ENCODE assay signal across 12 cellular contexts in genomic region chr3:178257491-178257890, GRCh38.
DNase-seq lines count a peak whose midpoint lies in the region; FAIRE-seq and TF ChIP-seq lines count a peak whose summit lies in the region.
"Had no signal": no experiment of that assay in that cellular context is flagged by ENCODE, and none has a peak within 500 bp of the region (broad histone marks: within the 10 kb centered on the region; RNA-seq: fewer than 3 reads in every experiment).

No MANE protein-coding gene starts in this region.

- peak; percentile 24 for FAIRE-seq in H1 (lab: Jason Lieb, UNC)
- FAIRE-seq: A549, H54 had no signal

- no peak overlapping the region for H3K56ac ChIP-seq in H1 (replicated peaks; ENCODE audit: insufficient read length, low read depth, low read length)

- WGBS in H1 (ENCODE audit: extremely low coverage in 1 of 2, insufficient coverage in 1 of 2, insufficient read length in 1 of 2, insufficient replicate concordance in 2 of 2, low coverage in 1 of 2, low lambda C conversion rate in 2 of 2, missing lambda C conversion rate in 1 of 2), 2 experiments: 90% methylated on average over 4 of the region's 4 CpGs; no CpG with 5 or more reads in 1 of the 2 experiments

- H3K14ac ChIP-seq in H1 (ENCODE audit: insufficient read length): no peak overlapping the region

- H2AK5ac ChIP-seq in H1 (ENCODE audit: low read depth, low read length): no peak overlapping the region

- no peak overlapping the region for H2BK12ac ChIP-seq in H1 (ENCODE audit: low read depth, low read length)

- H3K9ac ChIP-seq in H1 (replicated peaks in 1 of 4; ENCODE audit: extremely low read depth in 1 of 4, low read depth in 3 of 4, low read length in 3 of 4): no peak overlapping the region

- H2BK15ac ChIP-seq in H1 (ENCODE audit: low read length): no peak overlapping the region

- H3K23ac ChIP-seq in H1 (ENCODE audit: insufficient read length): no peak overlapping the region

- no peaks in the 10 kb centered on the region; a peak in 1 of 7 replicates for H3K4me1 ChIP-seq in H1 (replicated peaks in 1 of 4; ENCODE audit: control insufficient read depth in 3 of 4, insufficient read depth in 4 of 4, low read length in 3 of 4)
- H3K4me1 ChIP-seq: A549 had no signal

- H3K79me2 ChIP-seq in H1 (ENCODE audit: control insufficient read depth in 1 of 2, insufficient read depth in 2 of 2, low read length in 2 of 2): no peaks in the 10 kb centered on the region

- no peak for TF ChIP-seq EP300 in H1 (IDR thresholded peaks at IDR 0.05; ENCODE audit: borderline replicate concordance in 1 of 2, low read depth in 2 of 2, low read length in 2 of 2)

- H2BK20ac ChIP-seq in H1 (ENCODE audit: low read length): no peak overlapping the region

- no peaks in the 10 kb centered on the region for H3K27me3 ChIP-seq in H1 (replicated peaks in 1 of 4; ENCODE audit: control insufficient read depth in 3 of 4, extremely low read depth in 1 of 4, insufficient read depth in 3 of 4, low read length in 3 of 4)
- H3K27me3 ChIP-seq: BE2C had no signal

- DNase-seq in NCI-H82 (lab: John Stamatoyannopoulos, UW) (peak; percentile 40), OCI-M1 (lab: John Stamatoyannopoulos, UW) (peak; percentile 30), H1 (ENCODE audit: low read depth in 1 of 2, low spot score in 2 of 2) (no peak), NCI-H748 (lab: John Stamatoyannopoulos, UW; ENCODE audit: unreplicated experiment) (no peak), NCI-H2227 treated with DMSO at 0.1 percent for 48 hours (lab: John Stamatoyannopoulos, UW) (no peak), SKM-1 treated with dmso at 0.1 percent for 144 hours (lab: John Stamatoyannopoulos, UW; ENCODE audit: unreplicated experiment) (no peak)
- DNase-seq: BE2C; CD4-positive, alpha-beta memory T cell had no signal

- H4K8ac ChIP-seq in H1 (ENCODE audit: extremely low read depth, insufficient read depth, low read length): no peak overlapping the region

- no peaks in the 10 kb centered on the region for H3K9me3 ChIP-seq in H1 (ENCODE audit: insufficient read depth in 2 of 2, low read depth in 1 of 2, low read length in 1 of 2)
- H3K9me3 ChIP-seq: A549, BE2C had no signal

- POLR2A ChIA-PET in H1 (lab: Charles Lee; ENCODE audit: partially characterized antibody): no interaction called here

- H3K4me2 ChIP-seq in H1 (ENCODE audit: insufficient read depth in 1 of 2, low read depth in 2 of 2, low read length in 2 of 2): no peak overlapping the region
- H3K4me2 ChIP-seq: A549 had no signal

- TF ChIP-seq CTCF in H1 (IDR thresholded peaks at IDR 0.05; ENCODE audit: control extremely low read depth in 1 of 3, insufficient read depth in 1 of 3, low read depth in 1 of 3, low read length in 3 of 3): no peak

- no peaks in the 10 kb centered on the region for H3K36me3 ChIP-seq in H1 (ENCODE audit: control insufficient read depth in 2 of 4, insufficient read depth in 4 of 4, low read length in 3 of 4)
- H3K36me3 ChIP-seq: BE2C had no signal

- no peak for TF ChIP-seq POLR2A in H1 (IDR thresholded peaks at IDR 0.05; ENCODE audit: control extremely low read depth in 1 of 2, low read depth in 2 of 2, low read length in 2 of 2)

- H4K20me1 ChIP-seq in H1 (replicated peaks in 1 of 2; ENCODE audit: control insufficient read depth in 1 of 2, insufficient read depth in 2 of 2, low read length in 2 of 2): no peaks in the 10 kb centered on the region

- H2AFZ ChIP-seq in H1 (ENCODE audit: low read length): no peak overlapping the region

- no peak overlapping the region for H2BK5ac ChIP-seq in H1 (ENCODE audit: low read depth, low read length)

- H2BK120ac ChIP-seq in H1 (replicated peaks; ENCODE audit: low read depth, low read length): no peak overlapping the region

- H4K91ac ChIP-seq in H1 (replicated peaks; ENCODE audit: insufficient read length, low read length): no peak overlapping the region

- TF ChIP-seq RAD21 in H1 (IDR thresholded peaks at IDR 0.05 in 1 of 2, conservative IDR thresholded peaks at IDR 0.05 in 1 of 2; ENCODE audit: low read depth in 2 of 2, low read length in 2 of 2): no peak

- no peak overlapping the region for H4K5ac ChIP-seq in H1 (ENCODE audit: insufficient read length, low read depth, low read length)

- no peak overlapping the region for H3K4me3 ChIP-seq in H1 (ENCODE audit: extremely low read depth in 1 of 4, insufficient read depth in 2 of 4, low read depth in 3 of 4, low read length in 4 of 4)
- H3K4me3 ChIP-seq: A549 had no signal

- H3K27ac ChIP-seq in H1 (ENCODE audit: low read depth, low read length): no peak overlapping the region
- H3K27ac ChIP-seq: A549, C4-2B, HL-60 had no signal

- no peak overlapping the region for H3K18ac ChIP-seq in H1 (ENCODE audit: extremely low read depth, low read length)

- no peak overlapping the region for H3K4ac ChIP-seq in H1 (replicated peaks; ENCODE audit: insufficient read length, low read depth, low read length)

- H3K79me1 ChIP-seq in H1 (ENCODE audit: low read depth, low read length): no peaks in the 10 kb centered on the region

- CTCF ChIA-PET in H1 (lab: Charles Lee; ENCODE audit: partially characterized antibody): no interaction called here

- H3K23me2 ChIP-seq in H1 (ENCODE audit: low read depth, low read length): no peaks in the 10 kb centered on the region

TF ChIP-seq in H1, 55 proteins besides CTCF, POLR2A, EP300 and RAD21:
- no peak for TF ChIP-seq TAF7 (optimal IDR thresholded peaks at IDR 0.05; ENCODE audit: borderline replicate concordance, low read depth, low read length)
- no peak for TF ChIP-seq BRCA1 (IDR thresholded peaks at IDR 0.05; ENCODE audit: low read depth, low read length)
- no peak for TF ChIP-seq SRF (IDR thresholded peaks at IDR 0.05; ENCODE audit: low read depth, low read length)
- no peak for TF ChIP-seq TAF1 (IDR thresholded peaks at IDR 0.05; ENCODE audit: low read depth, low read length)
- no peak for TF ChIP-seq SIX5 (IDR thresholded peaks at IDR 0.05; ENCODE audit: low read depth, low read length)
- TF ChIP-seq TEAD4 (IDR thresholded peaks at IDR 0.05; ENCODE audit: low read depth, low read length): no peak
- no peak for TF ChIP-seq CTBP2 (IDR thresholded peaks at IDR 0.05; ENCODE audit: borderline replicate concordance, insufficient read depth, insufficient read length, low read length)
- TF ChIP-seq SUZ12 (IDR thresholded peaks at IDR 0.05; ENCODE audit: low read length): no peak
- no peak for TF ChIP-seq KDM4A (IDR thresholded peaks at IDR 0.05; ENCODE audit: low read depth, low read length, severe bottlenecking)
- no peak for TF ChIP-seq ZNF274 (IDR thresholded peaks at IDR 0.05; ENCODE audit: borderline replicate concordance, extremely low read depth, low read length)
- TF ChIP-seq PHF8 (conservative IDR thresholded peaks at IDR 0.05; ENCODE audit: low read depth, low read length): no peak
- no peak for TF ChIP-seq CREB1 (IDR thresholded peaks at IDR 0.05)
- no peak for TF ChIP-seq CHD1 (IDR thresholded peaks at IDR 0.05; ENCODE audit: low read depth, low read length)

Comparison
In these comparisons a context has a peak if more than half of its experiments do, and no peak if none do; other contexts are left out.
1. DNase-seq: peak in NCI-H82 (single experiment) and OCI-M1 (single experiment); none in H1 (0 of 2), NCI-H748 (single experiment), NCI-H2227 treated with DMSO at 0.1 percent for 48 hours (single experiment) and SKM-1 treated with dmso at 0.1 percent for 144 hours (single experiment).